16 cellular contexts compared by ENCODE assay signal in the genomic region with DNA sequence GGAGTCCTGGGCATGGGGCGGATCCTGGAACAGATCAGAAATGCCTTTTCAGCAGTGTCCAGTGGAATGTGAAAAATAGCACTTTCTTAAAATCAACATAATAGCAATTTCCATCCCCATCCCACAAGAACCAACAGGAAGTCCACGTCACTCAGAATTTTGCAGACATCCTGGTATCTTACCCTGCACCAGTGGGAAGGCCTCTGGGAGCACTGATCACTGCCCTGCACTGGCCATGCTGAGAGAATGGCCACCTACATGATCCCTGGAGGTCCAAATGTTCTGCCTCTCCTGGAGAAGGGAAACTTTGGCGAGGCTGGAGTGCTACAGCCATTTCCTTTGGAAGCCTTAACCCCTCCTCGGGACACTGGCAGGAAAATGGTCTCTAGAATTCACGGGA.
A peak's percentile ranks its signal among the peaks of the same experiment; 100 is the strongest.
DNase-seq lines count a peak whose midpoint lies in the region; ATAC-seq and TF ChIP-seq lines count a peak whose summit lies in the region.
"Had no signal": no experiment of that assay in that cellular context is flagged by ENCODE, and none has a peak within 500 bp of the region (broad histone marks: within the 10 kb centered on the region; RNA-seq: fewer than 3 reads in every experiment).

No MANE protein-coding gene starts in this region.

- no peak overlapping the region for H3K14ac ChIP-seq in H9 (ENCODE audit: insufficient read depth, low read length)

- H3K4ac ChIP-seq in H9 (ENCODE audit: low read depth, low read length), result no peak overlapping the region

- H3K4me3 ChIP-seq in right atrium auricular region, result no peak overlapping the region

- H2BK12ac ChIP-seq in H9 (ENCODE audit: insufficient read length, low read depth, low read length), result no peak overlapping the region

- H3K27me3 ChIP-seq in right atrium auricular region, result no peaks in the 10 kb centered on the region
- no peaks in the 10 kb centered on the region for H3K27me3 ChIP-seq in H9 (ENCODE audit: insufficient read depth, low read length)

- no peak for TF ChIP-seq CTCF in right atrium auricular region (IDR thresholded peaks at IDR 0.05)
- no peak for TF ChIP-seq CTCF in osteocyte (IDR thresholded peaks at IDR 0.05)
- no peak for TF ChIP-seq CTCF in H9 (conservative IDR thresholded peaks at IDR 0.05)

- no peak overlapping the region for H3T11ph ChIP-seq in H9 (ENCODE audit: low read length)

- no peak overlapping the region for H3K18ac ChIP-seq in H9 (ENCODE audit: insufficient read length, low read depth, low read length)

- no peak overlapping the region for H3K4me3 Mint-ChIP-seq in osteocyte (ENCODE audit: unreplicated experiment)
- H3K4me3 Mint-ChIP-seq in H9, result no peak overlapping the region
- H3K4me3 Mint-ChIP-seq: CD14-positive monocyte; CD8-positive, alpha-beta T cell had no signal

- no peak overlapping the region for H3K4me2 ChIP-seq in H9 (ENCODE audit: insufficient read depth, insufficient read length, low read length)

- H3K9me3 ChIP-seq in right atrium auricular region (no peaks in the 10 kb centered on the region), H9 (ENCODE audit: control insufficient read depth, low read depth, low read length) (no peaks in the 10 kb centered on the region)

- H2AK5ac ChIP-seq in H9 (ENCODE audit: insufficient read length, low read length), result no peak overlapping the region

- peak overlapping the region; percentile 74 for H3K27ac Mint-ChIP-seq in osteocyte (ENCODE audit: unreplicated experiment)
- H3K27ac Mint-ChIP-seq in H9, result no peak overlapping the region; a peak in 3 of 7 replicates
- H3K27ac Mint-ChIP-seq: CD14-positive monocyte; CD8-positive, alpha-beta T cell had no signal

- H3K9ac ChIP-seq in H9 (ENCODE audit: extremely low read depth, insufficient read length, low read length), result no peak overlapping the region

- ATAC-seq in Right ventricle myocardium superior (ENCODE audit: poor library complexity) (peak; percentile 12), left ventricle myocardium superior (peak; percentile 16), HG03045 (IDR thresholded peaks at IDR 0.05; ENCODE audit: unreplicated experiment) (no peak)
- ATAC-seq: CD8-positive, alpha-beta T cell; HCT116 had no signal

- no peak overlapping the region for H2BK5ac ChIP-seq in H9 (ENCODE audit: insufficient read length, low read length)

- H2BK120ac ChIP-seq in H9 (ENCODE audit: low read depth, low read length, poor library complexity, severe bottlenecking), result no peak overlapping the region

- H3K23ac ChIP-seq in H9 (ENCODE audit: insufficient read length, low read depth, low read length), result no peak overlapping the region

- H4K8ac ChIP-seq in H9 (replicated peaks; ENCODE audit: insufficient read length, low read depth, low read length), result no peak overlapping the region

- H3K4me1 Mint-ChIP-seq in osteocyte (ENCODE audit: unreplicated experiment) (peaks cover 41% of the 10 kb centered on the region), H9 (peaks cover 4 to 11% of the 10 kb centered on the region in 2 experiments)
- H3K4me1 Mint-ChIP-seq: CD14-positive monocyte had no signal

- no peaks in the 10 kb centered on the region for H3K36me3 ChIP-seq in right atrium auricular region

- intact Hi-C loops in Right ventricle myocardium superior (cut with DNase I), result no loop called here
- intact Hi-C loops in left ventricle myocardium superior (cut with micrococcal nuclease), result no loop called here

- no peak overlapping the region for H2AFZ ChIP-seq in H9 (ENCODE audit: low read length)

- no peaks in the 10 kb centered on the region for H3K23me2 ChIP-seq in H9 (ENCODE audit: insufficient read length, low read depth, low read length, poor library complexity, severe bottlenecking)

- no peaks in the 10 kb centered on the region for H3K79me1 ChIP-seq in H9 (ENCODE audit: insufficient read depth, low read depth, low read length, poor library complexity, severe bottlenecking)

- H3K27ac ChIP-seq in right atrium auricular region, result no peak overlapping the region
- H3K27ac ChIP-seq in H9 (ENCODE audit: insufficient read length, low read depth, low read length), result no peak overlapping the region
- H3K27ac ChIP-seq: 22Rv1, HL-60 had no signal

- H4K5ac ChIP-seq in H9 (ENCODE audit: insufficient read length, low read depth, low read length), result no peak overlapping the region

- peaks cover 0 to 21% of the 10 kb centered on the region in 2 donors for H3K4me1 ChIP-seq in right atrium auricular region
- no peaks in the 10 kb centered on the region; the same call in 1 of the 2 replicates for H3K4me1 ChIP-seq in H9 (ENCODE audit: insufficient read depth, low read length)

- no peaks in the 10 kb centered on the region for H3K27me3 Mint-ChIP-seq in osteocyte (ENCODE audit: unreplicated experiment)
- H3K27me3 Mint-ChIP-seq in H9 (ENCODE audit: low read depth), result no peaks in the 10 kb centered on the region

- no CpG with 5 or more reads among the region's 5 CpGs for WGBS in H9 (ENCODE audit: extremely low coverage, insufficient read length, low lambda C conversion rate)

- no peaks in the 10 kb centered on the region for H4K20me1 ChIP-seq in H9 (ENCODE audit: control insufficient read depth, insufficient read depth, insufficient read length)

- H4K91ac ChIP-seq in H9 (ENCODE audit: insufficient read length, low read depth, low read length), result no peak overlapping the region

- no peak for DNase-seq in Right ventricle myocardium superior
- DNase-seq in right atrium auricular region (ENCODE audit: low spot score), result no peak
- DNase-seq in left ventricle myocardium superior, result no peak
- no peak for DNase-seq in osteocyte (ENCODE audit: extremely low spot score, unreplicated experiment)
- no peak for DNase-seq in NCI-H128 (lab: John Stamatoyannopoulos, UW; ENCODE audit: unreplicated experiment)
- DNase-seq in H9, result no peak
- DNase-seq: CD8-positive, alpha-beta T cell; COR-L47; DMS153; DMS79 treated with DMSO at 0.1 percent for 48 hours; EL had no signal

- no peak overlapping the region for H2BK20ac ChIP-seq in H9 (ENCODE audit: low read depth, low read length, poor library complexity, severe bottlenecking)

- H3K79me2 ChIP-seq in H9 (ENCODE audit: insufficient read depth, low read length), result no peaks in the 10 kb centered on the region

- H2BK15ac ChIP-seq in H9 (ENCODE audit: low read depth, low read length), result no peak overlapping the region

- no peaks in the 10 kb centered on the region for H3K36me3 Mint-ChIP-seq in osteocyte (ENCODE audit: unreplicated experiment)
- no peaks in the 10 kb centered on the region for H3K36me3 Mint-ChIP-seq in H9 (ENCODE audit: insufficient read depth in 1 of 3, low read depth in 3 of 3)
- H3K36me3 Mint-ChIP-seq: CD14-positive monocyte; CD8-positive, alpha-beta T cell had no signal

- H3K9me3 Mint-ChIP-seq in osteocyte (ENCODE audit: unreplicated experiment) (peaks cover 4% of the 10 kb centered on the region), H9 (no peaks in the 10 kb centered on the region; a peak in 1 of 5 replicates)
- H3K9me3 Mint-ChIP-seq: CD8-positive, alpha-beta T cell had no signal

- H3K56ac ChIP-seq in H9 (ENCODE audit: insufficient read length, low read depth, low read length), result no peak overlapping the region
